In the genomic region with DNA sequence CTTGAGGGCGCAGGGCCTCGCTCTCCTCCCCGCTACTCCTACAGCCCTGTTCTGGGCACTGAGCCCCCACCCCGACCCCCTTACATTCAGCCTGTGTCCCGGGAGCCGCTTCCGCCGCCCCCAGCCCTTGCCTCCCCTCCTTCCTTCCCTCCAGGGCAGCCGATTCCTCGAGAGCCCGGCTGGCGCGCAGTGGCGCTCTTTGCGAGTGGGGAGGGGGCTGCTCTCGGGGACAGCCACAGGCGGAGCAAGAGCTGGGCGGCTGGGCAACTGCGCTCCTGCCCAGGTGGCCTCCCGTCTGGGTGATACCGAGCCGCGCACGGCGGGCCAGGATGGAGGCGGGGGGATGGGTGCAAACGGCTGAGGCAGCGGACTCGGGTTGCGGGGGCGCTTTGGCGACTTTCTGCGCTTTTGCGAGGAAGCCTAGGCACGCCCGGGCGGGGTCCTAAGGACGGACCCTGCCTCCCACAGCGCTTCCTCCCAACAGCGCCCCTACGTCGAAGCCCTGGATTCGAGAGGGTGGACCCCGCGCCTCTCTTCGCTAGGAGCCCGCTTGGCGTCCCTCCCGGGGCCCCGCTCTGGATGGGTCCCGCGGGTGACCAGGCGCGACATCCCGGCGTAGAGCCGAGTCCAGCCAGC, we compare ENCODE assay signal across 1 cellular context.
TF ChIP-seq lines count a peak whose summit lies in the region.

No MANE protein-coding gene starts in this region.

TF ChIP-seq in HepG2, 621 proteins besides CTCF, POLR2A, EP300 and RAD21 (continued from another document):
- TF ChIP-seq TFDP2 (CRISPR knock-in tag; IDR thresholded peaks at IDR 0.05) (no peak; the same call in 1 of the 2 replicates), MED1 (CRISPR knock-in tag; IDR thresholded peaks at IDR 0.05) (0 out of 2 replicates have a peak, but pooled peaks have one; percentile 18), ZNF274 (CRISPR knock-in tag; IDR thresholded peaks at IDR 0.05) (peak; percentile 79; the same call in 1 of the 2 replicates), THAP9 (CRISPR knock-in tag; IDR thresholded peaks at IDR 0.05; ENCODE audit: borderline replicate concordance) (peak; percentile 41; the same call in 1 of the 2 replicates)
- TF ChIP-seq, protein P1, sequence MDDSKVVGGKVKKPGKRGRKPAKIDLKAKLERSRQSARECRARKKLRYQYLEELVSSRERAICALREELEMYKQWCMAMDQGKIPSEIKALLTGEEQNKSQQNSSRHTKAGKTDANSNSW (CRISPR knock-in tag; IDR thresholded peaks at IDR 0.05; ENCODE audit: borderline replicate concordance): peak; percentile 27; the same call in 1 of the 2 replicates
